8 cellular contexts compared by ENCODE assay signal in genomic region chr15:90232941-90233700, GRCh38. TPM values are rescaled to one million over a fixed set of nuclear protein-coding genes. Genes with fewer than 3 reads are reported as not detected.
DNase-seq lines count a peak whose midpoint lies in the region; ATAC-seq, FAIRE-seq and TF ChIP-seq lines count a peak whose summit lies in the region.

No MANE protein-coding gene starts in this region.

- H3K4me1 ChIP-seq in OCI-LY3 (ENCODE audit: low read length) (peaks cover 11% of the 10 kb centered on the region), upper lobe of right lung (peaks cover 31% of the 10 kb centered on the region)

- peak overlapping the region; percentile 98 for H3K4me2 ChIP-seq in OCI-LY3 (ENCODE audit: low read length)

- no peaks in the 10 kb centered on the region for H3K27me3 ChIP-seq in OCI-LY3 (ENCODE audit: low read depth, low read length)
- H3K27me3 ChIP-seq in upper lobe of right lung, result no peaks in the 10 kb centered on the region

- peak overlapping the region; percentile 84 for H3K4me3 ChIP-seq in OCI-LY3 (ENCODE audit: low read length)
- peak overlapping the region; percentile 95 for H3K4me3 ChIP-seq in upper lobe of right lung

- peak overlapping the region; percentile 86 for H3K27ac Mint-ChIP-seq in activated T-helper 2 cell treated with anti-CD3 and anti-CD28 coated beads, Interferon-gamma antibody, Interleukin-2, Interleukin-4, amounts not matched to agents 10 μg/mL and 5 μg/mL and 100 μg/mL, durations not matched to agents 14 hours and 24 hours and 36 hours
- H3K27ac Mint-ChIP-seq in osteocyte (ENCODE audit: unreplicated experiment), result peak overlapping the region; percentile 73

- H3K36me3 ChIP-seq in OCI-LY3 (replicated peaks; ENCODE audit: low read depth, low read length) (peaks cover 15% of the 10 kb centered on the region), upper lobe of right lung (peaks cover 52% of the 10 kb centered on the region)

- FAIRE-seq in GM18507 (lab: Jason Lieb, UNC), result peak; percentile 70

- intact Hi-C loops in activated T-helper 2 cell treated with anti-CD3 and anti-CD28 coated beads, Interferon-gamma antibody, Interleukin-2, Interleukin-4, amounts not matched to agents 10 μg/mL and 5 μg/mL and 100 μg/mL, durations not matched to agents 14 hours and 24 hours and 36 hours (cut with micrococcal nuclease), result loop anchor here (5.0 to 10.0 kb wide), 4 partner anchors 59 to 702 kb away; partner anchors contain the start of genes HDDC3 and UNC45A
- intact Hi-C loops in upper lobe of right lung (cut with DNase I), result no loop called here

- no peaks in the 10 kb centered on the region; the same call in 1 of the 2 replicates for H4K20me1 ChIP-seq in OCI-LY3 (ENCODE audit: insufficient read depth, low read length)

- DNase-seq in ACHN (peak; percentile 67), GM18507 (ENCODE audit: extremely low spot score, insufficient read length, low read depth) (no peak), foreskin melanocyte (peak; percentile 29), osteocyte (ENCODE audit: extremely low spot score, unreplicated experiment) (no peak), upper lobe of right lung (peak; percentile 88)
- DNase-seq in activated T-helper 2 cell treated with anti-CD3 and anti-CD28 coated beads, Interferon-gamma antibody, Interleukin-2, Interleukin-4, amounts not matched to agents 10 μg/mL and 5 μg/mL and 100 μg/mL, durations not matched to agents 14 hours and 24 hours and 36 hours (ENCODE audit: low spot score), result peak; percentile 55

- TF ChIP-seq CTCF in OCI-LY3 (IDR thresholded peaks at IDR 0.05; ENCODE audit: low read depth, low read length), result peak; percentile 49
- peak; percentile 56 for TF ChIP-seq CTCF in osteocyte (IDR thresholded peaks at IDR 0.05)
- peak; percentile 54 for TF ChIP-seq CTCF in upper lobe of right lung (IDR thresholded peaks at IDR 0.05)

- in situ Hi-C loops in ACHN (cut with HindIII; ENCODE audit: low pct_ligation_motif_present, low pct_unique_long_range_greater_than_20kb, low sequenced_read_pairs), result no loop called here

- H3K27ac ChIP-seq in OCI-LY3 (ENCODE audit: low read length) (peak overlapping the region; percentile 43), upper lobe of right lung (peak overlapping the region; percentile 97)

- no peaks in the 10 kb centered on the region for H3K9me3 Mint-ChIP-seq in activated T-helper 2 cell treated with anti-CD3 and anti-CD28 coated beads, Interferon-gamma antibody, Interleukin-2, Interleukin-4, amounts not matched to agents 10 μg/mL and 5 μg/mL and 100 μg/mL, durations not matched to agents 14 hours and 24 hours and 36 hours
- H3K9me3 Mint-ChIP-seq in osteocyte (ENCODE audit: unreplicated experiment), result no peaks in the 10 kb centered on the region

- H3K9ac ChIP-seq in OCI-LY3 (ENCODE audit: low read length), result peak overlapping the region; percentile 78

- H3K9me3 ChIP-seq in OCI-LY3 (ENCODE audit: insufficient read depth, low read length) (no peaks in the 10 kb centered on the region), upper lobe of right lung (no peaks in the 10 kb centered on the region)

- H3K36me3 Mint-ChIP-seq in activated T-helper 2 cell treated with anti-CD3 and anti-CD28 coated beads, Interferon-gamma antibody, Interleukin-2, Interleukin-4, amounts not matched to agents 10 μg/mL and 5 μg/mL and 100 μg/mL, durations not matched to agents 14 hours and 24 hours and 36 hours (ENCODE audit: low read depth), result peaks cover 53% of the 10 kb centered on the region
- peaks cover 18% of the 10 kb centered on the region for H3K36me3 Mint-ChIP-seq in osteocyte (ENCODE audit: unreplicated experiment)

- peak overlapping the region; percentile 62 for H2AFZ ChIP-seq in OCI-LY3 (ENCODE audit: low read depth, low read length)

- peak; percentile 43 for ATAC-seq in HG03045 (IDR thresholded peaks at IDR 0.05; ENCODE audit: unreplicated experiment)
- peak; percentile 70 for ATAC-seq in upper lobe of right lung

- H3K4me3 Mint-ChIP-seq in activated T-helper 2 cell treated with anti-CD3 and anti-CD28 coated beads, Interferon-gamma antibody, Interleukin-2, Interleukin-4, amounts not matched to agents 10 μg/mL and 5 μg/mL and 100 μg/mL, durations not matched to agents 14 hours and 24 hours and 36 hours (ENCODE audit: low read depth), result peak overlapping the region; percentile 92
- peak overlapping the region; percentile 79 for H3K4me3 Mint-ChIP-seq in osteocyte (ENCODE audit: unreplicated experiment)

- no peaks in the 10 kb centered on the region for H3K27me3 Mint-ChIP-seq in activated T-helper 2 cell treated with anti-CD3 and anti-CD28 coated beads, Interferon-gamma antibody, Interleukin-2, Interleukin-4, amounts not matched to agents 10 μg/mL and 5 μg/mL and 100 μg/mL, durations not matched to agents 14 hours and 24 hours and 36 hours (ENCODE audit: low read depth)
- H3K27me3 Mint-ChIP-seq in osteocyte (ENCODE audit: unreplicated experiment), result no peaks in the 10 kb centered on the region

- peaks cover 35% of the 10 kb centered on the region for H3K4me1 Mint-ChIP-seq in activated T-helper 2 cell treated with anti-CD3 and anti-CD28 coated beads, Interferon-gamma antibody, Interleukin-2, Interleukin-4, amounts not matched to agents 10 μg/mL and 5 μg/mL and 100 μg/mL, durations not matched to agents 14 hours and 24 hours and 36 hours (ENCODE audit: low read depth)
- peaks cover 17% of the 10 kb centered on the region for H3K4me1 Mint-ChIP-seq in osteocyte (ENCODE audit: unreplicated experiment)

- H3K79me2 ChIP-seq in OCI-LY3 (ENCODE audit: low read length), result peaks cover 4% of the 10 kb centered on the region; the same call in 1 of the 2 replicates

RNA-seq across cellular contexts. Expression of gene CIB1, which starts 0.6 kb away (rescaled TPM):
- total RNA-seq in activated T-helper 2 cell treated with anti-CD3 and anti-CD28 coated beads, Interferon-gamma antibody, Interleukin-2, Interleukin-4, amounts not matched to agents 10 μg/mL and 5 μg/mL and 100 μg/mL, durations not matched to agents 14 hours and 24 hours and 36 hours, result 159 and 162 TPM in 2 replicates
- total RNA-seq in osteocyte (33.8 and 35.9 TPM in 2 replicates), upper lobe of right lung (62.8 TPM)

RNA-seq across cellular contexts. Expression of gene GDPGP1, which starts 0.9 kb away (rescaled TPM):
- 11.4 and 12.0 TPM in 2 replicates for total RNA-seq in activated T-helper 2 cell treated with anti-CD3 and anti-CD28 coated beads, Interferon-gamma antibody, Interleukin-2, Interleukin-4, amounts not matched to agents 10 μg/mL and 5 μg/mL and 100 μg/mL, durations not matched to agents 14 hours and 24 hours and 36 hours
- total RNA-seq in osteocyte (5.6 and 6.6 TPM in 2 replicates), upper lobe of right lung (11.2 TPM)

RNA-seq across cellular contexts. Expression of gene TTLL13, which starts 16.2 kb away (rescaled TPM):
- total RNA-seq in activated T-helper 2 cell treated with anti-CD3 and anti-CD28 coated beads, Interferon-gamma antibody, Interleukin-2, Interleukin-4, amounts not matched to agents 10 μg/mL and 5 μg/mL and 100 μg/mL, durations not matched to agents 14 hours and 24 hours and 36 hours, result 0.34 and 1.3 TPM in 2 replicates
- not detected in 2 replicates for total RNA-seq in osteocyte
- total RNA-seq in upper lobe of right lung, result not detected

RNA-seq across cellular contexts. Expression of gene SEMA4B, which starts 32.0 kb away (rescaled TPM):
- total RNA-seq in activated T-helper 2 cell treated with anti-CD3 and anti-CD28 coated beads, Interferon-gamma antibody, Interleukin-2, Interleukin-4, amounts not matched to agents 10 μg/mL and 5 μg/mL and 100 μg/mL, durations not matched to agents 14 hours and 24 hours and 36 hours, result 28.3 and 30.2 TPM in 2 replicates
- 23.3 and 26.0 TPM in 2 replicates for total RNA-seq in osteocyte
- 48.7 TPM for total RNA-seq in upper lobe of right lung

RNA-seq across cellular contexts. Expression of gene NGRN, which starts 32.4 kb away (rescaled TPM):
- 37.1 and 40.3 TPM in 2 replicates for total RNA-seq in activated T-helper 2 cell treated with anti-CD3 and anti-CD28 coated beads, Interferon-gamma antibody, Interleukin-2, Interleukin-4, amounts not matched to agents 10 μg/mL and 5 μg/mL and 100 μg/mL, durations not matched to agents 14 hours and 24 hours and 36 hours
- total RNA-seq in osteocyte, result 92.3 and 94.8 TPM in 2 replicates
- 75.0 TPM for total RNA-seq in upper lobe of right lung

Comparison
In these comparisons a context has a peak if more than half of its experiments do, and no peak if none do; other contexts are left out.
1. DNase-seq: peak in ACHN (single experiment), activated T-helper 2 cell treated with anti-CD3 and anti-CD28 coated beads, Interferon-gamma antibody, Interleukin-2, Interleukin-4, amounts not matched to agents 10 μg/mL and 5 μg/mL and 100 μg/mL, durations not matched to agents 14 hours and 24 hours and 36 hours (single experiment), foreskin melanocyte (single experiment) and upper lobe of right lung (single experiment); none in GM18507 (single experiment) and osteocyte (single experiment).
2. Peak in every context shown above with its lines, with median percentiles within 50 percentile points of each other: CTCF ChIP-seq.